Comparison of ENCODE assay signal across 28 cellular contexts in genomic region chr3:41222508-41222907, GRCh38. TPM values are rescaled to one million over a fixed set of nuclear protein-coding genes. Genes with fewer than 3 reads are reported as not detected.
A peak's percentile ranks its signal among the peaks of the same experiment; 100 is the strongest.
DNase-seq lines count a peak whose midpoint lies in the region; ATAC-seq, FAIRE-seq and TF ChIP-seq lines count a peak whose summit lies in the region.
"Had no signal": no experiment of that assay in that cellular context is flagged by ENCODE, and none has a peak within 500 bp of the region (broad histone marks: within the 10 kb centered on the region; RNA-seq: fewer than 3 reads in every experiment).

No MANE protein-coding gene starts in this region.

- 95% methylated on average over 3 of the region's 3 CpGs for WGBS in HepG2 (ENCODE audit: low lambda C conversion rate)
- WGBS in right lobe of liver (ENCODE audit: insufficient coverage, low coverage, low lambda C conversion rate, missing lambda C conversion rate) = 68% methylated on average over 3 of the region's 3 CpGs

- peaks cover 43% of the 10 kb centered on the region for H3K36me3 Mint-ChIP-seq in central memory CD8-positive, alpha-beta T cell (ENCODE audit: insufficient read depth)

- H3K27me3 ChIP-seq in HepG2 (ENCODE audit: control insufficient read depth in 1 of 2, insufficient read depth in 2 of 2, low read length in 2 of 2) (no peaks in the 10 kb centered on the region), right lobe of liver (no peaks in the 10 kb centered on the region)
- H3K27me3 ChIP-seq: brain microvascular endothelial cell, pancreas, spleen, upper lobe of right lung had no signal

- H3K4me1 ChIP-seq in HepG2 (ENCODE audit: insufficient read depth, low read length) (peaks cover 46% of the 10 kb centered on the region), right lobe of liver (peaks cover 0 to 41% (median 6%) of the 10 kb centered on the region in 4 donors)

- CTCF ChIA-PET in HepG2 (lab: Yijun Ruan, JAX; ENCODE audit: low intra/inter-chr PET ratio, low total read pairs) = no interaction called here

- DNase-seq in HepG2 (ENCODE audit: low spot score) (no peak), right lobe of liver (no peak), left colon (no peak), DMS114 treated with DMSO at 0.1 percent for 48 hours (lab: John Stamatoyannopoulos, UW; ENCODE audit: unreplicated experiment) (no peak)
- no peak for DNase-seq in central memory CD8-positive, alpha-beta T cell (ENCODE audit: low spot score in 2 of 2)
- no peak for DNase-seq in stimulated activated CD8-positive, alpha-beta memory T cell treated with anti-CD3 and anti-CD28 coated beads, Interleukin-4, amount 100 ng/mL, for 48 hours
- DNase-seq: activated CD8-positive, alpha-beta memory T cell treated with anti-CD3 and anti-CD28 coated beads for 24 hours; activated naive CD4-positive, alpha-beta T cell; amniotic stem cell; brain microvascular endothelial cell; C1 segment of cervical spinal cord; cortex of kidney; endodermal cell; islet precursor cell; KG1; lower lobe of right lung; NCI-H1417 treated with DMSO at 0.1 percent for 48 hours; NCI-H774; nephron progenitor cell; pancreas; retina; spleen; stimulated activated CD4-positive, alpha-beta T cell treated with anti-CD3 and anti-CD28 coated beads, Interleukin-2, amount 100 ng/mL, for 48 hours; T-cell; upper lobe of right lung had no signal

- no peak overlapping the region for H3K27ac ChIP-seq in HepG2 (ENCODE audit: extremely low read length, insufficient read depth, low read length)
- no peak overlapping the region for H3K27ac ChIP-seq in right lobe of liver
- H3K27ac ChIP-seq: lower lobe of right lung, pancreas, upper lobe of right lung had no signal

- TF ChIP-seq POLR2A in HepG2 (IDR thresholded peaks at IDR 0.05; ENCODE audit: insufficient read depth in 1 of 2, low read depth in 2 of 2, low read length in 2 of 2) = no peak
- TF ChIP-seq POLR2A in right lobe of liver (IDR thresholded peaks at IDR 0.05) = no peak

- peaks cover 77% of the 10 kb centered on the region for H3K4me1 Mint-ChIP-seq in central memory CD8-positive, alpha-beta T cell

- no peak for TF ChIP-seq RAD21 in HepG2 (CRISPR knock-in tag; IDR thresholded peaks at IDR 0.05)

- H3K36me3 ChIP-seq in HepG2 (replicated peaks in 1 of 2; ENCODE audit: control insufficient read depth in 1 of 2, insufficient read depth in 2 of 2, low read length in 2 of 2) (peaks cover 16 to 46% of the 10 kb centered on the region in 2 experiments), right lobe of liver (peaks cover 5 to 34% (median 20%) of the 10 kb centered on the region in 4 donors)

- H4K20me1 ChIP-seq in HepG2 (ENCODE audit: insufficient read depth, low read length) = peaks cover 77% of the 10 kb centered on the region

- no peak for TF ChIP-seq CTCF in HepG2 (CRISPR knock-in tag; IDR thresholded peaks at IDR 0.05)
- TF ChIP-seq CTCF in right lobe of liver (IDR thresholded peaks at IDR 0.05) = no peak

- H3K9me3 Mint-ChIP-seq in central memory CD8-positive, alpha-beta T cell = no peaks in the 10 kb centered on the region
- H3K9me3 Mint-ChIP-seq: endodermal cell, T-cell had no signal

- peak overlapping the region; percentile 19 for H3K27ac Mint-ChIP-seq in central memory CD8-positive, alpha-beta T cell (ENCODE audit: low read depth)
- H3K27ac Mint-ChIP-seq: nephron progenitor cell had no signal

- no peak overlapping the region for H3K4me2 ChIP-seq in HepG2 (ENCODE audit: low read depth, low read length)

- H3K9me3 ChIP-seq in HepG2 (ENCODE audit: low read length) = no peaks in the 10 kb centered on the region
- no peaks in the 10 kb centered on the region for H3K9me3 ChIP-seq in right lobe of liver
- H3K9me3 ChIP-seq: lower lobe of right lung, pancreas, spleen, upper lobe of right lung had no signal

- intact Hi-C loops in HepG2 (cut with micrococcal nuclease; ENCODE audit: unreplicated experiment) = no loop called here
- intact Hi-C loops in right lobe of liver (cut with DNase I) = no loop called here
- intact Hi-C loops in left colon (cut with DNase I, micrococcal nuclease) = no loop called here

- POLR2A ChIA-PET in HepG2 (lab: Yijun Ruan, JAX) = no interaction called here

- no peak overlapping the region for H3K4me3 Mint-ChIP-seq in central memory CD8-positive, alpha-beta T cell
- H3K4me3 Mint-ChIP-seq: endodermal cell, nephron progenitor cell, T-cell had no signal

- BruUV-seq in HepG2 (replicated peaks; lab: Mats Ljungman, UMichigan) = no TSS peak

- in situ Hi-C loops in HepG2 (cut with HindIII; ENCODE audit: extremely low pct_ligation_motif_present, low pct_unique_long_range_greater_than_20kb) = loop anchor here (25.0 kb wide), 1 partner anchor 635 kb away; no protein-coding TSS in a partner anchor

- no peaks in the 10 kb centered on the region for H3K27me3 Mint-ChIP-seq in central memory CD8-positive, alpha-beta T cell
- H3K27me3 Mint-ChIP-seq: T-cell had no signal

- H3K4me3 ChIP-seq in HepG2 (replicated peaks in 1 of 3; ENCODE audit: insufficient read depth in 1 of 3, low read depth in 2 of 3, low read length in 3 of 3) = no peak overlapping the region
- H3K4me3 ChIP-seq in right lobe of liver = no peak overlapping the region
- H3K4me3 ChIP-seq: lower lobe of right lung, pancreas, spleen, upper lobe of right lung had no signal

- no peak for TF ChIP-seq EP300 in HepG2 (IDR thresholded peaks at IDR 0.05; ENCODE audit: low read depth in 2 of 2, low read length in 2 of 2)
- TF ChIP-seq EP300 in HepG2 (CRISPR knock-in tag; IDR thresholded peaks at IDR 0.05; ENCODE audit: borderline replicate concordance) = no peak

- no peak overlapping the region for H3K9ac ChIP-seq in HepG2 (ENCODE audit: insufficient read depth, low read depth, low read length)

- H3K79me2 ChIP-seq in HepG2 (ENCODE audit: insufficient read depth, low read length) = peaks cover 96% of the 10 kb centered on the region

- FAIRE-seq in HepG2 (lab: Jason Lieb, UNC) = no peak
- FAIRE-seq: D721Med, GM18507, pancreas had no signal

- H2AFZ ChIP-seq in HepG2 (ENCODE audit: low read length) = no peak overlapping the region

- ATAC-seq in HepG2 = no peak
- ATAC-seq in right lobe of liver = no peak
- ATAC-seq in central memory CD8-positive, alpha-beta T cell (replicated peaks; ENCODE audit: extremely low read depth, poor library complexity, severe bottlenecking) = no peak
- ATAC-seq in left colon = peak; percentile 69
- no peak for ATAC-seq in activated CD4-positive, CD25-positive, alpha-beta regulatory T cell treated with anti-CD3 and anti-CD28 coated beads, Interleukin-2, amount 50 U/mL, for 24 hours
- ATAC-seq: T-cell had no signal

TF ChIP-seq in HepG2, 621 proteins besides CTCF, POLR2A, EP300 and RAD21:
- TF ChIP-seq SIX4 (CRISPR knock-in tag; IDR thresholded peaks at IDR 0.05) (no peak), ZNF580 (CRISPR knock-in tag; IDR thresholded peaks at IDR 0.05; ENCODE audit: borderline replicate concordance, low read depth) (no peak), TBP (CRISPR knock-in tag; IDR thresholded peaks at IDR 0.05) (no peak), ZBTB42 (CRISPR knock-in tag; IDR thresholded peaks at IDR 0.05) (no peak), CAMTA2 (CRISPR knock-in tag; IDR thresholded peaks at IDR 0.05; ENCODE audit: borderline replicate concordance) (no peak), NONO (IDR thresholded peaks at IDR 0.05) (no peak), NONO (CRISPR knock-in tag; conservative IDR thresholded peaks at IDR 0.05) (no peak), RBM22 (optimal IDR thresholded peaks at IDR 0.05; ENCODE audit: low read length) (peak; percentile 32), HES4 (CRISPR knock-in tag; IDR thresholded peaks at IDR 0.05; ENCODE audit: borderline replicate concordance) (no peak)

RNA-seq across cellular contexts. Expression of gene CTNNB1, which starts 23.2 kb away (rescaled TPM):
- total RNA-seq in HepG2 (2016; rRNA removed; fragmentation: Illumina TruSeq; extraction: Trizol) (489 and 700 TPM in 2 replicates), right lobe of liver (100 to 1,000 TPM; 107 to 160 (median 138) TPM), left colon (100 to 1,000 TPM; 320 to 430 TPM)
- total RNA-seq in HepG2 (2016; cell fraction: cytosol; rRNA removed; fragmentation: Illumina TruSeq; extraction: Trizol; ENCODE audit: low read depth) = 50.2 and 54.9 TPM in 2 replicates
- 488 and 720 TPM in 2 replicates for total RNA-seq in HepG2 (2016; cell fraction: insoluble cytoplasmic fraction; rRNA removed; fragmentation: Illumina TruSeq; extraction: Trizol)
- total RNA-seq in HepG2 (2016; cell fraction: membrane; rRNA removed; fragmentation: Illumina TruSeq; extraction: Trizol) = 94.6 and 98.6 TPM in 2 replicates
- 268 and 292 TPM in 2 replicates for total RNA-seq in HepG2 (2016; cell fraction: nucleus; rRNA removed; fragmentation: Illumina TruSeq; extraction: Trizol)
- 398 and 417 TPM in 2 replicates for polyA plus RNA-seq in HepG2 (2011; rRNA removed)
- polyA plus RNA-seq in HepG2 (2011; cell fraction: cytosol; rRNA removed) = 460 and 473 TPM in 2 replicates
- 417 and 480 TPM in 2 replicates for polyA plus RNA-seq in HepG2 (2011; cell fraction: nucleus; rRNA removed)
- 229 and 276 TPM in 2 replicates for polyA plus RNA-seq in HepG2 (2012)
- polyA plus RNA-seq in HepG2 (2016; cell fraction: cytosol; fragmentation: Illumina TruSeq; extraction: Trizol; ENCODE audit: low read depth) = 7.0 and 9.4 TPM in 2 replicates
- polyA plus RNA-seq in HepG2 (2016; cell fraction: insoluble cytoplasmic fraction; fragmentation: Illumina TruSeq; extraction: Trizol; ENCODE audit: low read depth) = 347 and 367 TPM in 2 replicates
- 21.8 and 23.3 TPM in 2 replicates for polyA plus RNA-seq in HepG2 (2016; cell fraction: membrane; fragmentation: Illumina TruSeq; extraction: Trizol; ENCODE audit: low read depth)
- polyA plus RNA-seq in HepG2 (2016; cell fraction: nucleus; fragmentation: Illumina TruSeq; extraction: Trizol; ENCODE audit: insufficient read depth, low read depth) = 235 and 254 TPM in 2 replicates
- polyA minus RNA-seq in HepG2 (2011; rRNA and poly(A)+ RNA removed; ENCODE audit: low replicate concordance) = 1,533 and 3,275 TPM in 2 replicates
- polyA minus RNA-seq in HepG2 (2011; cell fraction: cytosol; rRNA and poly(A)+ RNA removed) = 616 and 632 TPM in 2 replicates
- 538 and 639 TPM in 2 replicates for polyA minus RNA-seq in HepG2 (2011; cell fraction: nucleus; rRNA and poly(A)+ RNA removed)
